In the genomic region with DNA sequence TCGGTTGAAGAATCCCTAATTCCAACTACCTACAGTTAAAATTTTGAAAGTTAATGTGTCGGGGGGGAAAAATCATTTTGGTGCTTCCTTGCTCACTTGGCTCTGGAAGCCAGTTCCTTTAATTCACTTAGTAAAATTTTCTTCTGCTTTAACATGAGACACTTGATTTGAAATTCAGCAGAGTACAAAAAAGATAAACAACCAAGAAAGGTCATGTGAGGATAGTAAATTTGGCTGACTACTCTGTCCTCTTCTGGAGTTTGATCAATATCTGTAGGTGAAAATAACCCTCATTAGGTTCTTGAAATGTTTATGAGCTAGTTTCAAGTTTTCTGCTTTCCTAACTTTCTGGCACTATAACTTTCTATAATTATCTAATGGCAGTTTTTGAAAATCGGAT, we compare ENCODE assay signal across 25 cellular contexts. TPM values are rescaled to one million over a fixed set of nuclear protein-coding genes. Genes with fewer than 3 reads are reported as not detected.
"Had no signal": no experiment of that assay in that cellular context is flagged by ENCODE, and none has a peak within 500 bp of the region (broad histone marks: within the 10 kb centered on the region; RNA-seq: fewer than 3 reads in every experiment).

No MANE protein-coding gene starts in this region.

- H3K9me3 ChIP-seq: psoas muscle, thyroid gland had no signal

- DNase-seq: caudate nucleus; cerebellar nuclear complex; cortex of kidney; effector memory CD8-positive, alpha-beta T cell; foreskin keratinocyte; heart left ventricle; left cardiac atrium; left ventricle myocardium superior; naive B cell; psoas muscle; sigmoid colon; stimulated activated CD4-positive, alpha-beta T cell treated with anti-CD3 and anti-CD28 coated beads, Interleukin-2, amount 100 ng/mL, for 24 hours; stimulated activated CD4-positive, alpha-beta T cell treated with anti-CD3 and anti-CD28 coated beads, Interleukin-4, amount 100 ng/mL, for 24 hours; stimulated activated naive CD4-positive, alpha-beta T cell treated with Interleukin-2 at 50 U/mL for 16 hours; stomach; thyroid gland; trophoblast cell had no signal

- H3K27me3 ChIP-seq: foreskin keratinocyte, gastroesophageal sphincter, heart left ventricle, hepatocyte, neural progenitor cell, sigmoid colon, stomach, thyroid gland had no signal

- H3K4me1 ChIP-seq: foreskin keratinocyte, heart left ventricle, neural progenitor cell, psoas muscle, thyroid gland had no signal

- H3K27ac ChIP-seq: foreskin keratinocyte, heart left ventricle, hepatocyte, neural progenitor cell, psoas muscle, stomach, thyroid gland had no signal

- ATAC-seq: effector memory CD8-positive, alpha-beta T cell; foreskin keratinocyte; gastroesophageal sphincter; heart left ventricle; left cardiac atrium; left ventricle myocardium superior; natural killer cell treated with Interleukin-12 subunit alpha and Interleukin-12 subunit beta and Interleukin-15 and Interleukin-18, amount 100 ng/mL, for 72 hours; psoas muscle; stimulated activated effector memory CD8-positive, alpha-beta T cell treated with anti-CD3 and anti-CD28 coated beads, Interleukin-12 subunit alpha, Interleukin-12 subunit beta, amount 100 ng/mL, for 72 hours had no signal

- H3K36me3 ChIP-seq: gastroesophageal sphincter, heart left ventricle, neural progenitor cell, sigmoid colon, stomach, thyroid gland had no signal

- H3K4me3 ChIP-seq: gastroesophageal sphincter, heart left ventricle, hepatocyte, lung, neural progenitor cell, psoas muscle, sigmoid colon, stomach, thyroid gland had no signal

RNA-seq across cellular contexts. Expression of a gene that starts 43.4 kb away (rescaled TPM):
- total RNA-seq: dermis microvascular lymphatic vessel endothelial cell; foreskin keratinocyte; mononuclear cell; natural killer cell treated with Interleukin-12 subunit alpha and Interleukin-12 subunit beta and Interleukin-15 and Interleukin-18, amount 100 ng/mL, for 72 hours had no signal
- polyA plus RNA-seq: foreskin keratinocyte had no signal
